Comparison of ENCODE assay signal across 2 cellular contexts in the genomic region with DNA sequence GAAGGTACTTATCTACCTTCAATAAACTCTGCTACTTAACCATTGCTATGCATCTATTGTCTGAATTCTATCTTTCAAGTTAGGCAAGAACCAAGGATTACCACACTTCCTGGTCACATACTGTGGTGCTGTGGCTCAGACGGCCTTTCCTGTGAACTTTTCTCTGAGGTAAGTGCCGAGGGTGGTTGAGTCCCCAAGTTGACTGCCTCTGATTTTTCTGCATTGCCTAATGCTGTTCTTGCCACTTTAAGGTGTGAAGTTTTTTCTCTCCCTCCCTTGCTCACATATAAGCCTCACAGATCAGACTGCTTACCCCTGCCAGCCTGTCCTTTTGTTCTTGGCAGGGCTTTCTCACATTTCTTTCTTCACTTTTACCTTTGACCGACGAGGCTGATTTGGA.
TF ChIP-seq lines count a peak whose summit lies in the region.

No MANE protein-coding gene starts in this region.

TF ChIP-seq in A549, 52 proteins besides CTCF, POLR2A, EP300 and RAD21:
- TF ChIP-seq HEYL (CRISPR knock-in tag; IDR thresholded peaks at IDR 0.05) (no peak), MAFK (IDR thresholded peaks at IDR 0.05; ENCODE audit: partially characterized antibody) (no peak)
TF ChIP-seq in A549: peak in this region for 0.

TF ChIP-seq in H1, 55 proteins besides CTCF, POLR2A, EP300 and RAD21:
- TF ChIP-seq YY1 (IDR thresholded peaks at IDR 0.05; ENCODE audit: low read depth, low read length) (no peak), GTF2F1 (IDR thresholded peaks at IDR 0.05; ENCODE audit: borderline replicate concordance, low read depth, low read length) (no peak), CHD1 (IDR thresholded peaks at IDR 0.05; ENCODE audit: low read depth, low read length) (no peak), CEBPB (IDR thresholded peaks at IDR 0.05; ENCODE audit: low read depth, low read length) (no peak), ASH2L (IDR thresholded peaks at IDR 0.05; ENCODE audit: low read length) (no peak), RNF2 (IDR thresholded peaks at IDR 0.05; ENCODE audit: borderline replicate concordance, low read depth, low read length, missing control alignments, poor library complexity, severe bottlenecking) (no peak), CTBP2 (IDR thresholded peaks at IDR 0.05; ENCODE audit: borderline replicate concordance, insufficient read depth, insufficient read length, low read length) (no peak), MAFK (IDR thresholded peaks at IDR 0.05; ENCODE audit: low read depth, low read length) (no peak), ZNF274 (IDR thresholded peaks at IDR 0.05; ENCODE audit: borderline replicate concordance, extremely low read depth, low read length) (no peak)
- TF ChIP-seq, protein P1, sequence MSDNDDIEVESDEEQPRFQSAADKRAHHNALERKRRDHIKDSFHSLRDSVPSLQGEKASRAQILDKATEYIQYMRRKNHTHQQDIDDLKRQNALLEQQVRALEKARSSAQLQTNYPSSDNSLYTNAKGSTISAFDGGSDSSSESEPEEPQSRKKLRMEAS (IDR thresholded peaks at IDR 0.05), result no peak
TF ChIP-seq in H1: peak in this region for 0.
